8 cellular contexts compared by ENCODE assay signal in genomic region chr20:25865715-25866656, GRCh38.
DNase-seq lines count a peak whose midpoint lies in the region; ATAC-seq and TF ChIP-seq lines count a peak whose summit lies in the region.

No MANE protein-coding gene starts in this region.

- DNase-seq in GM23248 = peak; percentile 85
- peak; percentile 43 for DNase-seq in NCI-H2196 treated with DMSO at 0.1 percent for 48 hours (lab: John Stamatoyannopoulos, UW; ENCODE audit: unreplicated experiment)
- DNase-seq in activated CD4-positive, alpha-beta T cell treated with anti-CD3 and anti-CD28 coated beads, Interleukin-2, amount 50 U/mL, for 24 hours (ENCODE audit: low read depth in 1 of 2, low spot score in 1 of 2) = peak; percentile 59 to 74
- no peak for DNase-seq in coronary artery (ENCODE audit: low spot score)
- peak; percentile 62 to 78 for DNase-seq in left colon
- peak; percentile 59 to 66 for DNase-seq in stimulated activated CD4-positive, alpha-beta T cell treated with anti-CD3 and anti-CD28 coated beads, Interleukin-2, amount 100 ng/mL, for 48 hours
- no peak for DNase-seq in SKM-1 treated with dmso at 0.1 percent for 144 hours (lab: John Stamatoyannopoulos, UW; ENCODE audit: unreplicated experiment)

- peak overlapping the region; percentile 97 for H3K4me2 ChIP-seq in GM23248 (ENCODE audit: unreplicated experiment)

- H3K4me1 ChIP-seq in ACC112 (ENCODE audit: control insufficient read depth, insufficient read depth, low read length, unreplicated experiment) (peaks cover 3% of the 10 kb centered on the region), GM23248 (ENCODE audit: insufficient read depth) (no peaks in the 10 kb centered on the region)

- no peaks in the 10 kb centered on the region for H3K9me2 ChIP-seq in GM23248 (ENCODE audit: insufficient read depth)

- H3K27ac ChIP-seq in ACC112 (ENCODE audit: low read depth, low read length) (no peak overlapping the region), GM23248 (no peak overlapping the region), coronary artery (peak overlapping the region in 1 of 2 donors; percentile 33)

- TF ChIP-seq CTCF in coronary artery (IDR thresholded peaks at IDR 0.05) = no peak

- H3K9me3 ChIP-seq in GM23248 (ENCODE audit: low read depth) = no peaks in the 10 kb centered on the region

- peak overlapping the region; percentile 98 for H2AFZ ChIP-seq in ACC112 (ENCODE audit: low read length, unreplicated experiment)
- H2AFZ ChIP-seq in GM23248 = peak overlapping the region; percentile 94

- in situ Hi-C loops in GM23248 (cut with MboI) = loop anchor here (25.0 kb wide), 4 partner anchors 179 to 879 kb away; partner anchors contain the start of genes APMAP, GINS1 and ZNF337

- peak overlapping the region; percentile 71 for H3K9ac ChIP-seq in GM23248

- ATAC-seq in left colon = peak; percentile 57

- H3K4me3 ChIP-seq in ACC112 (ENCODE audit: low read depth, low read length) = peak overlapping the region; percentile 79
- peak overlapping the region; percentile 80 for H3K4me3 ChIP-seq in GM23248
- H3K4me3 ChIP-seq in coronary artery = peak overlapping the region; percentile 63

- 15 to 24% methylated on average over 36 to 42 of the region's 43 CpGs for WGBS in GM23248 (ENCODE audit: low coverage in 1 of 2, low lambda C conversion rate in 2 of 2, missing lambda C conversion rate in 2 of 2), 2 experiments

- H3K27me3 ChIP-seq in ACC112 (ENCODE audit: insufficient read depth, low read length) (no peaks in the 10 kb centered on the region), GM23248 (replicated peaks; ENCODE audit: insufficient read depth) (no peaks in the 10 kb centered on the region)

- intact Hi-C loops in left colon (cut with DNase I, micrococcal nuclease) = no loop called here

- H4K20me1 ChIP-seq in GM23248 (ENCODE audit: insufficient read depth) = no peaks in the 10 kb centered on the region

- no peaks in the 10 kb centered on the region for H3F3A ChIP-seq in GM23248 (ENCODE audit: insufficient read depth)

- H3K79me2 ChIP-seq in ACC112 (ENCODE audit: control insufficient read depth, insufficient read depth, low read length, unreplicated experiment) (no peaks in the 10 kb centered on the region), GM23248 (ENCODE audit: insufficient read depth) (no peaks in the 10 kb centered on the region)

- H3K36me3 ChIP-seq in ACC112 (ENCODE audit: insufficient read depth, low read length) = no peaks in the 10 kb centered on the region
- H3K36me3 ChIP-seq in GM23248 (ENCODE audit: low read depth) = no peaks in the 10 kb centered on the region

Comparison
In these comparisons a context has a peak if more than half of its experiments do, and no peak if none do; other contexts are left out.
1. DNase-seq: peak in GM23248 (single experiment), NCI-H2196 treated with DMSO at 0.1 percent for 48 hours (single experiment), activated CD4-positive, alpha-beta T cell treated with anti-CD3 and anti-CD28 coated beads, Interleukin-2, amount 50 U/mL, for 24 hours (2 of 2), left colon (2 of 2) and stimulated activated CD4-positive, alpha-beta T cell treated with anti-CD3 and anti-CD28 coated beads, Interleukin-2, amount 100 ng/mL, for 48 hours (2 of 2); none in coronary artery (single experiment) and SKM-1 treated with dmso at 0.1 percent for 144 hours (single experiment).
2. Peak in every context shown above with its lines, with median percentiles within 50 percentile points of each other: H3K4me3 ChIP-seq.